ENCODE assay signal across 20 cellular contexts in genomic region chr7:153588596-153588995, GRCh38.
"Had no signal": no experiment of that assay in that cellular context is flagged by ENCODE, and none has a peak within 500 bp of the region (broad histone marks: within the 10 kb centered on the region; RNA-seq: fewer than 3 reads in every experiment).

No MANE protein-coding gene starts in this region.

- H3K9ac ChIP-seq: neural progenitor cell, parathyroid adenoma had no signal

- H3K27ac ChIP-seq: dorsolateral prefrontal cortex, hepatocyte, neural progenitor cell, parathyroid adenoma, right atrium auricular region, sigmoid colon, stomach, testis, tibial artery had no signal

- ATAC-seq: left lobe of liver; mucosa of descending colon; natural killer cell treated with Interleukin-12 subunit alpha and Interleukin-12 subunit beta and Interleukin-15 and Interleukin-18, amount 100 ng/mL, for 72 hours; stimulated activated effector memory CD8-positive, alpha-beta T cell treated with anti-CD3 and anti-CD28 coated beads, Interleukin-12 subunit alpha, Interleukin-12 subunit beta, amount 100 ng/mL, for 72 hours had no signal

- H3K4me3 ChIP-seq: dorsolateral prefrontal cortex, hepatocyte, mucosa of descending colon, neural progenitor cell, right atrium auricular region, sigmoid colon, stomach, testis, tibial artery had no signal

- H3K9me3 ChIP-seq: mucosa of descending colon, right atrium auricular region, sigmoid colon, testis, tibial artery had no signal

- H2AFZ ChIP-seq: hepatocyte, neural progenitor cell, parathyroid adenoma had no signal

- H3K36me3 ChIP-seq: neural progenitor cell, right atrium auricular region, sigmoid colon, stomach, tibial artery had no signal

- H3K4me1 ChIP-seq: neural progenitor cell, parathyroid adenoma, right atrium auricular region, stomach, testis, tibial artery had no signal

- H3K4me2 ChIP-seq: hepatocyte, neural progenitor cell had no signal

- H3K27me3 ChIP-seq: hepatocyte, neural progenitor cell, right atrium auricular region, sigmoid colon, stomach, testis, tibial artery had no signal

- DNase-seq: cerebellar nuclear complex; dorsolateral prefrontal cortex; effector CD4-positive, alpha-beta T cell; kidney; mucosa of descending colon; naive B cell; sigmoid colon; stimulated activated CD4-positive, alpha-beta T cell treated with anti-CD3 and anti-CD28 coated beads, Interleukin-2, amount 100 ng/mL, for 24 hours; stimulated activated CD4-positive, alpha-beta T cell treated with anti-CD3 and anti-CD28 coated beads, Interleukin-4, amount 100 ng/mL, for 24 hours; stimulated activated naive CD4-positive, alpha-beta T cell treated with Interleukin-2 at 50 U/mL for 16 hours; stomach; testis; tibial artery had no signal
